Comparison of ENCODE assay signal across 8 cellular contexts in the genomic region with DNA sequence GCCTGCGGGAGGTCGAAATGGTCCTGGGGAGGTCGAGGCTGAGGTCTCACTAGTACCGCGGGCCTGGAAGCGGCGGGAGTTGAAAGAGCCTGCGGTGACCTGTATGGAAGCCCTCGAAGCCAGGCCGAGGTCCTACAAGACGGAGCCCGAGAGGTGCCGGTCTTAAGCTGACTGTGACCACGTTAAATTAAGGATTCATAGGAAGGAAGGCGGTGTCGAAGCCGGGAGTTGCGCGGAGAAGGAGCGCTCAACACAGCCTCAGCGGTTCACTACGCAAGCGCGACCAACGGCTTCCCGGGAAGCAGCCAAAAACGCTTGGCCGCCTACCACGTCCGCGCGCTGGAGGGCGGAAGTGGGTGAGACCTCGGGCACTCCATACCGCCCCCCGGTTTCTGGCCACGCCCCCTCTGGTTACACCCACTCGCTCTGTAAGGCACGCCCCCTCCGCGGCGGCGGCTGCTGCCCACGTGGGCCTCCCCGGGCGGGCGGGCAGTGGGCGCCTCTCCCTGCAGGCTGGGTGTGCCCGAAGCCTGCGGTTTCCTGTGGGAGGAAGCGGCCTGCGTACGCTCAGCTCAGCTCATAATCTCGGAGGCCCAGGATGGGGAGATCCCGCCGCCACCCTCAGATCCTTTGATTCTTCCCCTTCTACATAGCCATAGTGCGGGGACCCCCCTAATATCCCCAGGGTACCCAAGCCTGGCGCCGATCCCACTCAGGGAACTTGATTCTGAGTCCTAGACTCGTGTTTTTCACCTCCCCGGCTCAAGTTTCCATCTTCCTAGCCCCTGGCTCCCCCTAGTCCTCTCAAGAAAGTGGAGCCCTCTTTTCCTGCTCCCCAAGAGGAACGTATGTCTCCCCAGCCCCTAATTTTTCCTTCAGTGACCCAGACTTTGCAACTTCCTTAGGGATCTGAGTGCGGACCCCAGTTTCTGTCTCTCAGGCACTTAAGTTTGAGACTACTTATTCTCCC. TPM values are rescaled to one million over a fixed set of nuclear protein-coding genes. Genes with fewer than 3 reads are reported as not detected.
DNase-seq lines count a peak whose midpoint lies in the region; ATAC-seq and TF ChIP-seq lines count a peak whose summit lies in the region.

No MANE protein-coding gene starts in this region.

- DNase-seq in AG08396 (ENCODE audit: low spot score) = peak; percentile 99
- peak; percentile 95 for DNase-seq in NCI-H2196 treated with DMSO at 0.1 percent for 48 hours (lab: John Stamatoyannopoulos, UW; ENCODE audit: unreplicated experiment)
- peak; percentile 98 for DNase-seq in WERI-Rb-1
- DNase-seq in breast epithelium (ENCODE audit: low spot score in 2 of 2) = peak; percentile 96 to 99
- peak; percentile 100 for DNase-seq in immature natural killer cell
- peak; percentile 97 for DNase-seq in smooth muscle cell (lab: John Stamatoyannopoulos, UW; ENCODE audit: unreplicated experiment)

- H4K20me1 ChIP-seq in smooth muscle cell (ENCODE audit: low read depth) = no peaks in the 10 kb centered on the region

- peak overlapping the region; percentile 94 for H3K27ac ChIP-seq in WERI-Rb-1
- H3K27ac ChIP-seq in breast epithelium = peak overlapping the region; percentile 99
- H3K27ac ChIP-seq in smooth muscle cell (ENCODE audit: low read depth) = peak overlapping the region; percentile 92

- peaks cover 68% of the 10 kb centered on the region in 2 donors for H3K4me1 Mint-ChIP-seq in immature natural killer cell

- in situ Hi-C loops in GM18951 (cut with MboI; ENCODE audit: low sequenced_read_pairs, unreplicated experiment) = loop anchor here (25.0 kb wide), 1 partner anchor 265 kb away; no protein-coding TSS in a partner anchor

- ATAC-seq in HG03159 (IDR thresholded peaks at IDR 0.05; ENCODE audit: unreplicated experiment) = peak; percentile 64

- H3K36me3 ChIP-seq in WERI-Rb-1 (no peaks in the 10 kb centered on the region), breast epithelium (no peaks in the 10 kb centered on the region), smooth muscle cell (ENCODE audit: low read depth) (no peaks in the 10 kb centered on the region)

- H3K4me2 ChIP-seq in smooth muscle cell = peak overlapping the region; percentile 88

- H3K36me3 Mint-ChIP-seq in immature natural killer cell = peaks cover 0 to 4% (median 4%) of the 10 kb centered on the region in 3 donors

- no peaks in the 10 kb centered on the region for H3K9me3 Mint-ChIP-seq in immature natural killer cell

- no peaks in the 10 kb centered on the region for H3K9me3 ChIP-seq in WERI-Rb-1 (ENCODE audit: severe bottlenecking)
- H3K9me3 ChIP-seq in breast epithelium = no peaks in the 10 kb centered on the region
- no peaks in the 10 kb centered on the region for H3K9me3 ChIP-seq in smooth muscle cell (replicated peaks; ENCODE audit: low read depth)

- no peaks in the 10 kb centered on the region for H3K27me3 ChIP-seq in WERI-Rb-1 (ENCODE audit: insufficient read depth, low read depth, severe bottlenecking)
- no peaks in the 10 kb centered on the region for H3K27me3 ChIP-seq in breast epithelium
- H3K27me3 ChIP-seq in smooth muscle cell (ENCODE audit: low read depth) = no peaks in the 10 kb centered on the region

- WGBS in smooth muscle cell (ENCODE audit: low lambda C conversion rate) = 6% methylated on average over 45 of the region's 63 CpGs

- peaks cover 20 to 25% (median 23%) of the 10 kb centered on the region in 3 donors for H3K27me3 Mint-ChIP-seq in immature natural killer cell (ENCODE audit: low read depth in 3 of 3)

- H3K27ac Mint-ChIP-seq in immature natural killer cell = peak overlapping the region; percentile 98 to 100 (median 99)

- H3K4me1 ChIP-seq in breast epithelium (peaks cover 0 to 7% of the 10 kb centered on the region in 2 donors), smooth muscle cell (ENCODE audit: low read depth) (peaks cover 18% of the 10 kb centered on the region)

- H3K4me3 Mint-ChIP-seq in immature natural killer cell = peak overlapping the region; percentile 92 to 98 (median 94)

- intact Hi-C loops in breast epithelium (cut with DNase I; ENCODE audit: low total_unique reads) = no loop called here

- TF ChIP-seq CTCF in WERI-Rb-1 (IDR thresholded peaks at IDR 0.05; ENCODE audit: low read depth, low read length) = no peak
- TF ChIP-seq CTCF in breast epithelium (IDR thresholded peaks at IDR 0.05) = peak in 1 of 3 donors; percentile 25
- TF ChIP-seq CTCF in smooth muscle cell (IDR thresholded peaks at IDR 0.05; ENCODE audit: borderline replicate concordance, insufficient read depth, poor library complexity, severe bottlenecking) = no peak

- peaks cover 3% of the 10 kb centered on the region for H3K79me2 ChIP-seq in smooth muscle cell (ENCODE audit: low read depth)

- peaks cover 16% of the 10 kb centered on the region for H3F3A ChIP-seq in smooth muscle cell (ENCODE audit: low read depth)

- H3K4me3 ChIP-seq in WERI-Rb-1 (ENCODE audit: low read depth, low read length) (peak overlapping the region; percentile 61), breast epithelium (peak overlapping the region; percentile 54 to 84 (median 73)), smooth muscle cell (peak overlapping the region; percentile 55)

- peak overlapping the region; percentile 75 for H3K9ac ChIP-seq in smooth muscle cell (ENCODE audit: low read depth)

- H2AFZ ChIP-seq in smooth muscle cell (ENCODE audit: low read depth) = peak overlapping the region; percentile 53

- TF ChIP-seq POLR2A in GM18951 (IDR thresholded peaks at IDR 0.05; ENCODE audit: extremely low read depth, insufficient read depth, insufficient read length) (peak; percentile 78), breast epithelium (IDR thresholded peaks at IDR 0.05) (peak; percentile 28)

RNA-seq across cellular contexts. Expression of gene EMP3, which starts 3.4 kb away (rescaled TPM):
- total RNA-seq in breast epithelium (10 to 100 TPM; 18.4 to 71.4 (median 24.1) TPM), smooth muscle cell (74.5 and 95.2 TPM in 2 replicates)
- polyA plus RNA-seq in immature natural killer cell (1,000 to 10,000 TPM in 2 of 3 donors, 100 to 1,000 TPM in 1; 994 to 1,311 (median 1,000) TPM), smooth muscle cell (424 and 458 TPM in 2 replicates)

RNA-seq across cellular contexts. Expression of gene TMEM143, which starts 41.8 kb away (rescaled TPM):
- 10 to 100 TPM in 1 of 3 donors, 1 to 10 TPM in 2; 5.9 to 10.5 (median 6.2) TPM for total RNA-seq in breast epithelium
- 1 to 10 TPM; 2.8 to 6.3 (median 3.1) TPM for polyA plus RNA-seq in immature natural killer cell
- 3.0 and 3.8 TPM in 2 replicates for total RNA-seq in smooth muscle cell
- polyA plus RNA-seq in smooth muscle cell = 11.2 and 18.7 TPM in 2 replicates

RNA-seq across cellular contexts. Expression of gene SYNGR4, which starts 42.3 kb away (rescaled TPM):
- not detected for total RNA-seq in breast epithelium
- polyA plus RNA-seq in immature natural killer cell = not detected
- total RNA-seq in smooth muscle cell = not detected in 2 replicates
- polyA plus RNA-seq in smooth muscle cell = 0.98 TPM in 1 of 2 replicates, not detected in the other

RNA-seq across cellular contexts. Expression of gene ZNF114, which starts 52.0 kb away (rescaled TPM):
- total RNA-seq in breast epithelium (1 to 10 TPM in 1 of 3 donors, under 1 TPM in 1, not detected in 1; 0.32 to 1.3 TPM), smooth muscle cell (0.22 and 1.5 TPM in 2 replicates)
- polyA plus RNA-seq in immature natural killer cell (1 to 10 TPM in 1 of 3 donors, under 1 TPM in 1, not detected in 1; 0.22 to 2.1 TPM), smooth muscle cell (0.67 and 3.2 TPM in 2 replicates)

Comparison
In these comparisons a context has a peak if more than half of its experiments do, and no peak if none do; other contexts are left out.
1. Peak in every context shown above with its lines: DNase-seq, ATAC-seq, H3K4me3 ChIP-seq and H3K27ac ChIP-seq.